1 cellular context compared by ENCODE assay signal in the genomic region with DNA sequence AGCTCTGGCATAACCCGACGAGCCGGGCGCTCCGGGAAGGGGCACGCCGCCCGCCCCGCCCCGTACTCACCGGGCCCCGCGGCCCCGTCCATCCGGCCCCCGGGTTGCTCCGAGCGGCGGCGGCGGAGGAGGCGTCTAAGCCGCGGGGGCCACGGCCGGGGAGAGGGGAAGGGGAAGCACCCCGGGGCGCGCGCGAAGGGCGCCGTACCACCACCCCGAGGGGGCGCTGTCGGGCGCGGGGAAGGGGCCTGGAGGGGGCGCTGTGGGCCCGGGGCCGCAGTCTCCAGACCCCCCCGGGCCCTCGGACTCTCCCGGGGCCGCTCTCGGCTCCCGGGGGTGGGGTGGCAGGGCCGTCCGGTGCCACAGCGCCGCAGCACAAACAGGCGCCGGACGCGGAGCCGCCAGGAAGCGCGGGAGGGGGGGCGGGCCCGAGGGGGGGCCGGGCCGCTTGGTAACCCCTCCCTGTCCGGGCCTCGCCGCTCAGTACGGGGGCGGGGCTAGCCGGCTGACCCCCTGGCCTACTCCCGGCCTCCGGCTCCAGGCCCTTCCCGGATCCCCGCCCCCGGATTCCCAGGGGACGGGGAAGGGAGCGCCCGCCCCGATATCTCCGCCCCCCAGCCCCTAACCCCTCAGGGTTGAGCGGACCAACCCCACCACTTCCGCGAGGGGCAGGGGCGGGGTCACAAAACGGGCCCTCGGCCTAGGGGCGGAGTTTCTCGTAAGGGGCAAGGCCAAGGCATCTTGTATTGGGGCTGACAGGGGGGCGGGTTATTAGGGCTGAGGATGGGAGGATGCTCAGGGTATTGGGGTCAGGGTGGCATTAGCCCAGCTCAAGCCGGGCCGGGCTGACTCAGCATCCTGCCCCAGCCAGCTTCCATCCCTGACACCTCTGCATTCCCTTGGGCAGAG.
TF ChIP-seq lines count a peak whose summit lies in the region.

A gene with protein sequence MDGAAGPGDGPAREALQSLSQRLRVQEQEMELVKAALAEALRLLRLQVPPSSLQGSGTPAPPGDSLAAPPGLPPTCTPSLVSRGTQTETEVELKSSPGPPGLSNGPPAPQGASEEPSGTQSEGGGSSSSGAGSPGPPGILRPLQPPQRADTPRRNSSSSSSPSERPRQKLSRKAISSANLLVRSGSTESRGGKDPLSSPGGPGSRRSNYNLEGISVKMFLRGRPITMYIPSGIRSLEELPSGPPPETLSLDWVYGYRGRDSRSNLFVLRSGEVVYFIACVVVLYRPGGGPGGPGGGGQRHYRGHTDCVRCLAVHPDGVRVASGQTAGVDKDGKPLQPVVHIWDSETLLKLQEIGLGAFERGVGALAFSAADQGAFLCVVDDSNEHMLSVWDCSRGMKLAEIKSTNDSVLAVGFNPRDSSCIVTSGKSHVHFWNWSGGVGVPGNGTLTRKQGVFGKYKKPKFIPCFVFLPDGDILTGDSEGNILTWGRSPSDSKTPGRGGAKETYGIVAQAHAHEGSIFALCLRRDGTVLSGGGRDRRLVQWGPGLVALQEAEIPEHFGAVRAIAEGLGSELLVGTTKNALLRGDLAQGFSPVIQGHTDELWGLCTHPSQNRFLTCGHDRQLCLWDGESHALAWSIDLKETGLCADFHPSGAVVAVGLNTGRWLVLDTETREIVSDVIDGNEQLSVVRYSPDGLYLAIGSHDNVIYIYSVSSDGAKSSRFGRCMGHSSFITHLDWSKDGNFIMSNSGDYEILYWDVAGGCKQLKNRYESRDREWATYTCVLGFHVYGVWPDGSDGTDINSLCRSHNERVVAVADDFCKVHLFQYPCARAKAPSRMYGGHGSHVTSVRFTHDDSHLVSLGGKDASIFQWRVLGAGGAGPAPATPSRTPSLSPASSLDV (minus strand): TSS at position 410 of the 909 bp plus-strand sequence. CDS start 318 bp downstream, at position 92.
A gene with protein sequence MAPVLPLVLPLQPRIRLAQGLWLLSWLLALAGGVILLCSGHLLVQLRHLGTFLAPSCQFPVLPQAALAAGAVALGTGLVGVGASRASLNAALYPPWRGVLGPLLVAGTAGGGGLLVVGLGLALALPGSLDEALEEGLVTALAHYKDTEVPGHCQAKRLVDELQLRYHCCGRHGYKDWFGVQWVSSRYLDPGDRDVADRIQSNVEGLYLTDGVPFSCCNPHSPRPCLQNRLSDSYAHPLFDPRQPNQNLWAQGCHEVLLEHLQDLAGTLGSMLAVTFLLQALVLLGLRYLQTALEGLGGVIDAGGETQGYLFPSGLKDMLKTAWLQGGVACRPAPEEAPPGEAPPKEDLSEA (plus strand): TSS at position 892 of the 909 bp plus-strand sequence. CDS start 25 bp downstream, outside the sequence.

TF ChIP-seq in endothelial cell of umbilical vein, 7 proteins besides CTCF, POLR2A, EP300 and RAD21:
- TF ChIP-seq MYC (IDR thresholded peaks at IDR 0.05; ENCODE audit: low read depth, low read length) (no peak), JUN (IDR thresholded peaks at IDR 0.05; ENCODE audit: borderline replicate concordance, insufficient read depth, insufficient read length, low read depth) (no peak), POLR2AphosphoS5 (IDR thresholded peaks at IDR 0.05; ENCODE audit: insufficient read depth, low read depth, low read length) (peak; percentile 83)
